In the genomic region with DNA sequence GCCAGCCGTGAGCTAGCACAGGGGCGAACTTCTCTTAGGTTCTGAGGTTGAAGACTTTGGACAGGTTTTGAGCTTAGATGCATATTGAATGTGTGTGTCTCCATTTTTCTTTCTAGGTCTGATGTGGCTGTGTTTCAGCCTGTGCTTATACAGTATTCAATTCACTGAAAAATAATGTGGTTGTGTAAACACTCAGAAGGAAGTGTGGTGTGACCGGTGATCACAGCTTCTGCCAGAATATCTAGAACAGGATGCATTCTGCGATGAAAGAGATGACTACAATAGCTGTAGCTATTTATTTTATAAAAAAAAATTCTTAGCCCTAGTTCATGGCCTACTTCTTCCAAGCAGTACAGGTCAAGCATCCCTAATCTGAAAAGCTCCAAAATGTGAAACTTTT, we compare ENCODE assay signal across 25 cellular contexts.
A peak's percentile ranks its signal among the peaks of the same experiment; 100 is the strongest.
DNase-seq lines count a peak whose midpoint lies in the region; ATAC-seq and TF ChIP-seq lines count a peak whose summit lies in the region.
"Had no signal": no experiment of that assay in that cellular context is flagged by ENCODE, and none has a peak within 500 bp of the region (broad histone marks: within the 10 kb centered on the region; RNA-seq: fewer than 3 reads in every experiment).

No MANE protein-coding gene starts in this region.

- H3K23ac ChIP-seq in IMR-90 (ENCODE audit: low read depth, low read length), result no peak overlapping the region

- no peaks in the 10 kb centered on the region for H3K36me3 ChIP-seq in IMR-90 (ENCODE audit: control insufficient read depth, insufficient read depth, low read length)
- H3K36me3 ChIP-seq: left ventricle myocardium inferior, prostate gland had no signal

- no peaks in the 10 kb centered on the region for H3K36me3 Mint-ChIP-seq in activated T-cell treated with anti-CD3 and anti-CD28 coated beads, Interleukin-2, amount 50 U/mL, for 24 hours (ENCODE audit: low read depth)
- H3K36me3 Mint-ChIP-seq in endothelial cell (ENCODE audit: low read depth, unreplicated experiment) (no peaks in the 10 kb centered on the region), osteocyte (ENCODE audit: unreplicated experiment) (no peaks in the 10 kb centered on the region)
- peaks cover 13% of the 10 kb centered on the region for H3K36me3 Mint-ChIP-seq in stimulated activated memory B cell treated with anti-CD40 and anti-IgM and Interleukin-4, amounts not matched to agents 10 μg/mL and 1 μg/mL and 100 μg/mL, for 72 hours

- TF ChIP-seq RAD21 in IMR-90 (IDR thresholded peaks at IDR 0.05; ENCODE audit: low read length), result no peak

- H4K5ac ChIP-seq in IMR-90 (ENCODE audit: low read depth, low read length), result no peak overlapping the region

- H3K27me3 Mint-ChIP-seq in activated T-cell treated with anti-CD3 and anti-CD28 coated beads, Interleukin-2, amount 50 U/mL, for 24 hours, result no peaks in the 10 kb centered on the region
- peaks cover 2% of the 10 kb centered on the region for H3K27me3 Mint-ChIP-seq in endothelial cell (ENCODE audit: unreplicated experiment)
- no peaks in the 10 kb centered on the region for H3K27me3 Mint-ChIP-seq in stimulated activated memory B cell treated with anti-CD40 and anti-IgM and Interleukin-4, amounts not matched to agents 10 μg/mL and 1 μg/mL and 100 μg/mL, for 72 hours
- H3K27me3 Mint-ChIP-seq in osteocyte (ENCODE audit: unreplicated experiment), result no peaks in the 10 kb centered on the region
- H3K27me3 Mint-ChIP-seq: dendritic cell treated with granulocyte-macrophage colony-stimulating factor and Interleukin-4, amounts not matched to agents 40 ng/mL and 50 ng/mL, for 4 days; T-helper 17 cell had no signal

- H2BK20ac ChIP-seq in IMR-90 (ENCODE audit: low read depth, low read length), result no peak overlapping the region

- no peaks in the 10 kb centered on the region for H3K9me3 Mint-ChIP-seq in activated T-cell treated with anti-CD3 and anti-CD28 coated beads, Interleukin-2, amount 50 U/mL, for 24 hours
- H3K9me3 Mint-ChIP-seq in endothelial cell (ENCODE audit: unreplicated experiment), result no peaks in the 10 kb centered on the region
- H3K9me3 Mint-ChIP-seq in stimulated activated memory B cell treated with anti-CD40 and anti-IgM and Interleukin-4, amounts not matched to agents 10 μg/mL and 1 μg/mL and 100 μg/mL, for 72 hours, result no peaks in the 10 kb centered on the region
- no peaks in the 10 kb centered on the region for H3K9me3 Mint-ChIP-seq in osteocyte (ENCODE audit: unreplicated experiment)
- H3K9me3 Mint-ChIP-seq: dendritic cell treated with granulocyte-macrophage colony-stimulating factor and Interleukin-4, amounts not matched to agents 40 ng/mL and 50 ng/mL, for 4 days had no signal

- intact Hi-C loops in IMR-90 (cut with micrococcal nuclease), result no loop called here

- H3K14ac ChIP-seq in IMR-90 (replicated peaks; ENCODE audit: low read depth, low read length), result no peak overlapping the region

- H3K79me1 ChIP-seq in IMR-90 (ENCODE audit: low read depth in 1 of 2, low read length in 2 of 2), result no peaks in the 10 kb centered on the region

- CTCF ChIA-PET in IMR-90 (lab: Yijun Ruan, JAX), result interaction anchor here (0.5 kb wide), 1 partner anchor 1312 kb away, joined by 5 read pairs; no protein-coding TSS in a partner anchor

- peaks cover 13% of the 10 kb centered on the region for H3K4me1 Mint-ChIP-seq in activated T-cell treated with anti-CD3 and anti-CD28 coated beads, Interleukin-2, amount 50 U/mL, for 24 hours (ENCODE audit: low read depth)
- H3K4me1 Mint-ChIP-seq in endothelial cell (ENCODE audit: unreplicated experiment), result peaks cover 31% of the 10 kb centered on the region
- peaks cover 9% of the 10 kb centered on the region for H3K4me1 Mint-ChIP-seq in stimulated activated memory B cell treated with anti-CD40 and anti-IgM and Interleukin-4, amounts not matched to agents 10 μg/mL and 1 μg/mL and 100 μg/mL, for 72 hours
- H3K4me1 Mint-ChIP-seq in osteocyte (ENCODE audit: unreplicated experiment), result peaks cover 8% of the 10 kb centered on the region

- no peak overlapping the region for H3K56ac ChIP-seq in IMR-90 (ENCODE audit: extremely low read depth, insufficient read depth, low read length)

- H3K27ac Mint-ChIP-seq in activated T-cell treated with anti-CD3 and anti-CD28 coated beads, Interleukin-2, amount 50 U/mL, for 24 hours, result peak overlapping the region; percentile 23
- H3K27ac Mint-ChIP-seq in endothelial cell (ENCODE audit: unreplicated experiment) (peak overlapping the region; percentile 34), osteocyte (ENCODE audit: unreplicated experiment) (no peak overlapping the region)
- H3K27ac Mint-ChIP-seq in stimulated activated memory B cell treated with anti-CD40 and anti-IgM and Interleukin-4, amounts not matched to agents 10 μg/mL and 1 μg/mL and 100 μg/mL, for 72 hours, result no peak overlapping the region
- H3K27ac Mint-ChIP-seq: dendritic cell treated with granulocyte-macrophage colony-stimulating factor and Interleukin-4, amounts not matched to agents 40 ng/mL and 50 ng/mL, for 4 days; neural progenitor cell; T-helper 17 cell had no signal

- H2AFZ ChIP-seq in IMR-90 (replicated peaks; ENCODE audit: low read length, poor library complexity), result no peak overlapping the region
- H2AFZ ChIP-seq: neural progenitor cell had no signal

- H3K4me3 ChIP-seq in IMR-90 (ENCODE audit: insufficient read depth, low read depth, low read length), result no peak overlapping the region
- H3K4me3 ChIP-seq: GM12878, left ventricle myocardium inferior, neural progenitor cell, prostate gland, SK-N-MC had no signal

- TF ChIP-seq POLR2A in IMR-90 (IDR thresholded peaks at IDR 0.05; ENCODE audit: low read depth, low read length), result no peak

- no peak overlapping the region for H2BK5ac ChIP-seq in IMR-90 (ENCODE audit: low read depth, low read length, poor library complexity, severe bottlenecking)

- no TSS peak for BruUV-seq in IMR-90 (replicated peaks; lab: Mats Ljungman, UMichigan)

- dilution Hi-C loops in IMR-90 (cut with HindIII; ENCODE audit: low sequenced_read_pairs, unreplicated experiment), result no loop called here

- peaks cover 3% of the 10 kb centered on the region; the same call in 1 of the 2 replicates for H3K4me1 ChIP-seq in IMR-90 (ENCODE audit: control insufficient read depth, insufficient read depth, low read length)
- H3K4me1 ChIP-seq: prostate gland had no signal

- H3K18ac ChIP-seq in IMR-90 (ENCODE audit: low read depth, low read length), result no peak overlapping the region

- POLR2A ChIA-PET in IMR-90 (lab: Charles Lee; ENCODE audit: unreplicated experiment), result no interaction called here

- H3K9me1 ChIP-seq in IMR-90 (ENCODE audit: insufficient read depth, low read length), result no peaks in the 10 kb centered on the region

- DNase-seq in activated T-cell treated with anti-CD3 and anti-CD28 coated beads, Interleukin-2, amount 50 U/mL, for 24 hours, result no peak
- no peak for DNase-seq in activated T-cell treated with anti-CD3 and anti-CD28 coated beads, Interleukin-2, amount 50 U/mL, for 1 hour
- no peak for DNase-seq in IMR-90
- DNase-seq in endothelial cell (ENCODE audit: low spot score), result no peak
- peak; percentile 13 for DNase-seq in pulmonary artery endothelial cell (ENCODE audit: low read depth, low spot score)
- no peak for DNase-seq in osteocyte (ENCODE audit: extremely low spot score, unreplicated experiment)
- no peak for DNase-seq in HPDE6-E6E7 (ENCODE audit: extremely low spot score)
- DNase-seq: activated CD4-positive, alpha-beta T cell treated with anti-CD3 and anti-CD28 coated beads, Interleukin-2, amount 50 U/mL, for 1 hour; amygdala; left ventricle myocardium inferior; midbrain; MV-4-11; NCI-H1930; NCI-H526; stimulated activated CD4-positive, alpha-beta T cell treated with anti-CD3 and anti-CD28 coated beads, Interleukin-1b, Interleukin-23, amount 100 ng/mL, for 48 hours; T-helper 17 cell had no signal

- H3K4me2 ChIP-seq in IMR-90 (ENCODE audit: low read depth, low read length), result no peak overlapping the region
- H3K4me2 ChIP-seq: KMS-11, neural progenitor cell had no signal

- ATAC-seq in IMR-90 (ENCODE audit: low read depth), result peak; percentile 48
- no peak for ATAC-seq in stimulated activated memory B cell treated with anti-CD40 and anti-IgM and Interleukin-4, amounts not matched to agents 10 μg/mL and 1 μg/mL and 100 μg/mL, for 72 hours
- ATAC-seq: GM12878, HCT116, T-helper 17 cell had no signal

- no peaks in the 10 kb centered on the region for H3K9me3 ChIP-seq in IMR-90 (ENCODE audit: control insufficient read depth, insufficient read depth, low read length)
- H3K9me3 ChIP-seq: left ventricle myocardium inferior, prostate gland had no signal

- no peak overlapping the region for H2BK15ac ChIP-seq in IMR-90 (ENCODE audit: low read depth, low read length)

- H3K4ac ChIP-seq in IMR-90 (ENCODE audit: low read depth, low read length), result no peak overlapping the region

- H3K4me3 Mint-ChIP-seq in activated T-cell treated with anti-CD3 and anti-CD28 coated beads, Interleukin-2, amount 50 U/mL, for 24 hours, result no peak overlapping the region
- H3K4me3 Mint-ChIP-seq in endothelial cell (ENCODE audit: unreplicated experiment), result no peak overlapping the region
- H3K4me3 Mint-ChIP-seq in stimulated activated memory B cell treated with anti-CD40 and anti-IgM and Interleukin-4, amounts not matched to agents 10 μg/mL and 1 μg/mL and 100 μg/mL, for 72 hours, result no peak overlapping the region
- no peak overlapping the region for H3K4me3 Mint-ChIP-seq in osteocyte (ENCODE audit: unreplicated experiment)
- H3K4me3 Mint-ChIP-seq: dendritic cell treated with granulocyte-macrophage colony-stimulating factor and Interleukin-4, amounts not matched to agents 40 ng/mL and 50 ng/mL, for 4 days; neural progenitor cell; T-helper 17 cell had no signal

- H4K8ac ChIP-seq in IMR-90 (ENCODE audit: low read depth in 2 of 2, low read length in 2 of 2), result no peak overlapping the region

- H4K20me1 ChIP-seq in IMR-90 (ENCODE audit: insufficient read depth, low read length), result no peaks in the 10 kb centered on the region

- H2BK120ac ChIP-seq in IMR-90 (ENCODE audit: low read depth, low read length), result no peak overlapping the region

- H3K27me3 ChIP-seq in IMR-90 (ENCODE audit: control insufficient read depth, insufficient read depth, low read length), result no peaks in the 10 kb centered on the region
- H3K27me3 ChIP-seq: neural progenitor cell had no signal

- in situ Hi-C loops in IMR-90 (cut with MboI; ENCODE audit: low sequenced_read_pairs), result loop anchor here (25.0 kb wide), 1 partner anchor 692 kb away; no protein-coding TSS in a partner anchor

- no peak overlapping the region for H2AK9ac ChIP-seq in IMR-90 (replicated peaks; ENCODE audit: low read depth, low read length, poor library complexity)

- no peak overlapping the region for H4K91ac ChIP-seq in IMR-90 (ENCODE audit: insufficient read depth, low read depth, low read length)

- no peak for TF ChIP-seq CTCF in IMR-90 (conservative IDR thresholded peaks at IDR 0.05; ENCODE audit: low read depth, low read length)
- no peak for TF ChIP-seq CTCF in endothelial cell (IDR thresholded peaks at IDR 0.05; ENCODE audit: unreplicated experiment)
- TF ChIP-seq CTCF in osteocyte (IDR thresholded peaks at IDR 0.05), result no peak

- no CpG with 5 or more reads among the region's 4 CpGs for WGBS in IMR-90 (ENCODE audit: extremely low coverage in 2 of 2, insufficient read length in 1 of 2), 2 experiments

- no peak overlapping the region for H3K9ac ChIP-seq in IMR-90 (ENCODE audit: low read depth, low read length)
- H3K9ac ChIP-seq: KMS-11, neural progenitor cell had no signal

- no peak overlapping the region for H2AK5ac ChIP-seq in IMR-90 (ENCODE audit: low read depth, low read length)

- no peak overlapping the region for H3K27ac ChIP-seq in IMR-90 (ENCODE audit: insufficient read depth, low read length)
- H3K27ac ChIP-seq: epithelial cell of prostate, KMS-11, left ventricle myocardium inferior, neural progenitor cell, SK-N-MC had no signal

Comparison
In these comparisons a context has a peak if more than half of its experiments do, and no peak if none do; other contexts are left out.
1. H3K27ac Mint-ChIP-seq: peak in activated T-cell treated with anti-CD3 and anti-CD28 coated beads, Interleukin-2, amount 50 U/mL, for 24 hours (single experiment) and endothelial cell (single experiment); none in stimulated activated memory B cell treated with anti-CD40 and anti-IgM and Interleukin-4, amounts not matched to agents 10 μg/mL and 1 μg/mL and 100 μg/mL, for 72 hours (single experiment) and osteocyte (single experiment).